Comparison of ENCODE assay signal across 8 cellular contexts in genomic region chr6:136550045-136550329, GRCh38. TPM values are rescaled to one million over a fixed set of nuclear protein-coding genes. Genes with fewer than 3 reads are reported as not detected.
DNase-seq lines count a peak whose midpoint lies in the region; ATAC-seq and TF ChIP-seq lines count a peak whose summit lies in the region.

No MANE protein-coding gene starts in this region.

- peak overlapping the region; percentile 72 for H3K4me3 Mint-ChIP-seq in MCF 10A (ENCODE audit: unreplicated experiment)

- H3K36me3 ChIP-seq in suprapubic skin, result no peaks in the 10 kb centered on the region

- TF ChIP-seq POLR2A in suprapubic skin (IDR thresholded peaks at IDR 0.05), result no peak

- no peaks in the 10 kb centered on the region for H3K27me3 Mint-ChIP-seq in MCF 10A (ENCODE audit: insufficient read depth, unreplicated experiment)

- no peak overlapping the region for H3K27ac Mint-ChIP-seq in MCF 10A (ENCODE audit: low read depth, unreplicated experiment)

- TF ChIP-seq CTCF in GM10248 (IDR thresholded peaks at IDR 0.05; ENCODE audit: control extremely low read depth, extremely low read depth, low read depth, missing control alignments), result no peak
- no peak for TF ChIP-seq CTCF in MCF 10A (IDR thresholded peaks at IDR 0.05; ENCODE audit: unreplicated experiment)
- TF ChIP-seq CTCF in suprapubic skin (IDR thresholded peaks at IDR 0.05), result no peak

- POLR2A ChIA-PET in GM10248 (lab: Yijun Ruan, JAX) (no interaction called here), MCF 10A (lab: Yijun Ruan, JAX) (interaction anchor here (0.6 to 4.8 kb wide), 12 partner anchors 9 to 1051 kb away, joined by 3 to 46 read pairs (median 4); partner anchors contain the start of genes BCLAF1, MAP3K5 and MTFR2)

- CTCF ChIA-PET in GM10248 (lab: Yijun Ruan, JAX), result interaction anchor here (0.6 to 1.9 kb wide), 7 partner anchors 8 to 217 kb away, joined by 3 to 8 read pairs (median 4); no protein-coding TSS in a partner anchor
- CTCF ChIA-PET in MCF 10A (lab: Yijun Ruan, JAX), result interaction anchor here (0.6 to 2.3 kb wide), 24 partner anchors 8 to 1092 kb away, joined by 3 to 11 read pairs (median 4); partner anchors contain the start of genes BCLAF1 and MTFR2

- TF ChIP-seq EP300 in suprapubic skin (IDR thresholded peaks at IDR 0.05), result no peak

- H3K9me3 ChIP-seq in suprapubic skin, result no peaks in the 10 kb centered on the region

- H3K4me1 Mint-ChIP-seq in MCF 10A (ENCODE audit: insufficient read depth, unreplicated experiment), result peaks cover 8% of the 10 kb centered on the region

- no TSS peak for BruUV-seq in MCF 10A (replicated peaks; lab: Mats Ljungman, UMichigan)

- H3K27me3 ChIP-seq in suprapubic skin, result no peaks in the 10 kb centered on the region

- H3K36me3 Mint-ChIP-seq in MCF 10A (ENCODE audit: insufficient read depth, unreplicated experiment), result peaks cover 3% of the 10 kb centered on the region

- H3K4me3 ChIP-seq in suprapubic skin, result peak overlapping the region; percentile 73

- no CpG with 5 or more reads among the region's 46 CpGs for WGBS in suprapubic skin

- peak overlapping the region; percentile 87 for H3K27ac ChIP-seq in suprapubic skin

- intact Hi-C loops in MCF 10A (cut with micrococcal nuclease), result loop anchor here (1.0 to 2.0 kb wide), 4 partner anchors 243 to 1099 kb away; partner anchors contain the start of genes BCLAF1 and MTFR2

- DNase-seq in GM10248 (ENCODE audit: extremely low spot score) (peak; percentile 65), MCF 10A (ENCODE audit: unreplicated experiment) (no peak), left lobe of liver (ENCODE audit: low spot score) (no peak), suprapubic skin (ENCODE audit: low spot score in 2 of 2) (no peak), mesenteric fat pad (ENCODE audit: low spot score) (no peak), NCI-H1694 (lab: John Stamatoyannopoulos, UW) (no peak)

- peaks cover 25% of the 10 kb centered on the region for H3K4me1 ChIP-seq in suprapubic skin

- ATAC-seq in GM21360 (IDR thresholded peaks at IDR 0.05; ENCODE audit: unreplicated experiment) (peak; percentile 46), HG03558 (IDR thresholded peaks at IDR 0.05; ENCODE audit: extremely low read depth, unreplicated experiment) (peak; percentile 41), left lobe of liver (peak; percentile 75)

- H3K9me3 Mint-ChIP-seq in MCF 10A (ENCODE audit: unreplicated experiment), result no peaks in the 10 kb centered on the region

RNA-seq across cellular contexts. Expression of gene MAP7, which starts 0.2 kb away (rescaled TPM):
- total RNA-seq in MCF 10A (2022) (15.4 and 17.2 TPM in 2 replicates), left lobe of liver (18.1 TPM), suprapubic skin (10 to 100 TPM; 25.9 to 41.0 (median 28.8) TPM), mesenteric fat pad (5.2 TPM)
